Comparison of ENCODE assay signal across 11 cellular contexts in the genomic region with DNA sequence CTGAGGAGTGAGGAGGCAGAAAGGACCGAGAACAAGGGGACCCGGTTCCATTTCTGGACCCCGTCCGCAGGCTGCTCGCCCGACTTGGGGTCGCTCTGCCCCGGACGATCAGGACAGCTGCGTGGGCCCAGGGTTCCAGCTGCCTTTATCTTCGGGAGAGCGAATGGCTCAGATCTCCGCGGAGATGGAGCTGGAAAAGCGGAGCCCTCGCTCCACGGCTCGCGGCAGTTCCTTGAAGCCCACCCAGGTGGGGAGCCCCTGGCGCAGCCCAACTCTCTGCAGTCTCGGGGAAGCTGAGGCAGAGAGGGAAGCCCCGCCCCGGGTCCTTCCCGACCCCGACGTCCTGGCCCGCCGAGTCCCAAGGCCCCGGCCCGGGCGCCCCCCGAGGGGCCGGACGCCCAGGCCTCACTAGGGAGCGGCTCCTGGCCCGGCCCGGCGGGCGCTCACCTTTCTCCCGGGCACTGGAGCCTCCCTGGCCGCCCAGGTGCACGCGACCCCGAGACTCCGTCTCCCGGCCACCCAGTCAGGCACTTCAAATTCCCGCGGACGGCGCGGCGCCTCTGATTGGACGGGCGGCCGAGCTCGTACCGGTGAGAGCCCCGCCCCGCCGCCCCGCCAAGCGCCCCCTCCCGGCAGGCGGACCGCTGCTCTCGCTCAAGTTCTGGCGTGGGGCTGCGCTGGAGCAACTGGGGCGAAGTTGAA.
DNase-seq lines count a peak whose midpoint lies in the region; ATAC-seq and TF ChIP-seq lines count a peak whose summit lies in the region.
"Had no signal": no experiment of that assay in that cellular context is flagged by ENCODE, and none has a peak within 500 bp of the region (broad histone marks: within the 10 kb centered on the region; RNA-seq: fewer than 3 reads in every experiment).

No MANE protein-coding gene starts in this region.

- H3K4me1 Mint-ChIP-seq in activated CD4-positive, alpha-beta T cell treated with anti-CD3 and anti-CD28 coated beads for 36 hours = peaks cover 2% of the 10 kb centered on the region
- H3K4me1 Mint-ChIP-seq: mesothelial cell of epicardium had no signal

- no peaks in the 10 kb centered on the region for H3F3A ChIP-seq in smooth muscle cell (ENCODE audit: low read depth)

- peak; percentile 29 for DNase-seq in activated CD4-positive, alpha-beta T cell treated with anti-CD3 and anti-CD28 coated beads for 36 hours
- no peak for DNase-seq in activated CD4-positive, alpha-beta T cell treated with anti-CD3 and anti-CD28 coated beads for 48 hours
- DNase-seq in T-helper 2 cell (peak in 3 of 5 experiments; percentile 18 to 63 (median 31)), germinal center (ENCODE audit: low spot score) (peak; percentile 18), smooth muscle cell (lab: John Stamatoyannopoulos, UW; ENCODE audit: unreplicated experiment) (no peak), superior temporal gyrus (ENCODE audit: extremely low spot score) (no peak), A172 (ENCODE audit: low spot score) (no peak), NOMO-1 treated with DMSO at 0.1 percent for 48 hours (lab: John Stamatoyannopoulos, UW; ENCODE audit: unreplicated experiment) (no peak)

- H3K4me2 ChIP-seq in smooth muscle cell = peak overlapping the region; percentile 28

- no peak overlapping the region for H3K4me3 ChIP-seq in smooth muscle cell

- H3K9ac ChIP-seq in smooth muscle cell (ENCODE audit: low read depth) = no peak overlapping the region

- POLR2A ChIA-PET in activated CD4-positive, alpha-beta T cell treated with anti-CD3 and anti-CD28 coated beads for 36 hours (lab: Charles Lee) = interaction anchor here (0.5 kb wide), 1 partner anchor 36 kb away, joined by 4 read pairs; no protein-coding TSS in a partner anchor

- no peak overlapping the region for H2AFZ ChIP-seq in smooth muscle cell (ENCODE audit: low read depth)

- CTCF ChIA-PET in activated CD4-positive, alpha-beta T cell treated with anti-CD3 and anti-CD28 coated beads for 36 hours (lab: Charles Lee) = no interaction called here

- H3K36me3 ChIP-seq in smooth muscle cell (ENCODE audit: low read depth) = no peaks in the 10 kb centered on the region

- TF ChIP-seq CTCF in smooth muscle cell (IDR thresholded peaks at IDR 0.05; ENCODE audit: borderline replicate concordance, insufficient read depth, poor library complexity, severe bottlenecking) = peak; percentile 34

- peaks cover 35% of the 10 kb centered on the region for H3K27me3 Mint-ChIP-seq in activated CD4-positive, alpha-beta T cell treated with anti-CD3 and anti-CD28 coated beads for 36 hours

- H4K20me1 ChIP-seq in smooth muscle cell (ENCODE audit: low read depth) = no peaks in the 10 kb centered on the region

- H3K4me3 Mint-ChIP-seq in activated CD4-positive, alpha-beta T cell treated with anti-CD3 and anti-CD28 coated beads for 36 hours = no peak overlapping the region
- H3K4me3 Mint-ChIP-seq: activated naive CD8-positive, alpha-beta T cell; B cell; mesothelial cell of epicardium had no signal

- no peaks in the 10 kb centered on the region for H3K4me1 ChIP-seq in smooth muscle cell (ENCODE audit: low read depth)

- H3K9me3 Mint-ChIP-seq in activated CD4-positive, alpha-beta T cell treated with anti-CD3 and anti-CD28 coated beads for 36 hours (ENCODE audit: low read depth) = no peaks in the 10 kb centered on the region
- H3K9me3 Mint-ChIP-seq: mesothelial cell of epicardium had no signal

- H3K27me3 ChIP-seq in smooth muscle cell (ENCODE audit: low read depth) = peaks cover 44% of the 10 kb centered on the region

- no peaks in the 10 kb centered on the region for H3K79me2 ChIP-seq in smooth muscle cell (ENCODE audit: low read depth)

- no peak for ATAC-seq in activated CD4-positive, alpha-beta T cell treated with anti-CD3 and anti-CD28 coated beads for 36 hours

- whole genome bisulfite sequencing in smooth muscle cell (ENCODE audit: low lambda C conversion rate) = 17% methylated on average over 42 of the region's 69 CpGs

- no peak overlapping the region for H3K27ac ChIP-seq in smooth muscle cell (ENCODE audit: low read depth)

- no peaks in the 10 kb centered on the region for H3K9me3 ChIP-seq in smooth muscle cell (replicated peaks; ENCODE audit: low read depth)

- intact Hi-C loops in activated CD4-positive, alpha-beta T cell treated with anti-CD3 and anti-CD28 coated beads for 36 hours (cut with DNase I, micrococcal nuclease) = no loop called here

- H3K27ac Mint-ChIP-seq in activated CD4-positive, alpha-beta T cell treated with anti-CD3 and anti-CD28 coated beads for 36 hours = no peak overlapping the region
- H3K27ac Mint-ChIP-seq: activated naive CD8-positive, alpha-beta T cell; B cell; mesothelial cell of epicardium had no signal

- no peaks in the 10 kb centered on the region for H3K36me3 Mint-ChIP-seq in activated CD4-positive, alpha-beta T cell treated with anti-CD3 and anti-CD28 coated beads for 36 hours (ENCODE audit: low read depth)
- H3K36me3 Mint-ChIP-seq: activated naive CD8-positive, alpha-beta T cell; mesothelial cell of epicardium had no signal

Comparison
In these comparisons a context has a peak if more than half of its experiments do, and no peak if none do; other contexts are left out.
1. DNase-seq: peak in activated CD4-positive, alpha-beta T cell treated with anti-CD3 and anti-CD28 coated beads for 36 hours (single experiment), T-helper 2 cell (3 of 5) and germinal center (single experiment); none in activated CD4-positive, alpha-beta T cell treated with anti-CD3 and anti-CD28 coated beads for 48 hours (single experiment), smooth muscle cell (single experiment), superior temporal gyrus (single experiment), A172 (single experiment) and NOMO-1 treated with DMSO at 0.1 percent for 48 hours (single experiment).